ENCODE assay signal across 31 cellular contexts in the genomic region with DNA sequence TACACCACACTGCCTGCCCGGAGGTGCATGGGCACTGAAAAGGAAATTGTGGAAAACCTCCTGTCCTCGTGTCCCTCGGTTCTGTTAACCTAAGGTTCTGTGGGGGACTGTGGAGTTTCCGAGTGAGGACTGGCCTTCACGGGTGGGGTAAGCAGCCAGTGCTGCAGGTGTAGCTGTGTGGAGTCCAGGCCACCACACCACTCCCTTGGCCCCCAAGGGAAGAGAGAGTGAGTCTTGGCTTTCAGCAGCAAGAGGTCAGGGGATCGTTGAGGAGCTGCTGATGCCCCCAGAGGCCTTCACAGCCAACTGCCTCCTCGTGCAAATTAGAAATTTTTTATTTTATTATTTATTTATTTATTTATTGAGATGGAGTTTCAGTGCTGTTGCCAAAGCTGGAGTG. TPM values are rescaled to one million over a fixed set of nuclear protein-coding genes. Genes with fewer than 3 reads are reported as not detected.
"Had no signal": no experiment of that assay in that cellular context is flagged by ENCODE, and none has a peak within 500 bp of the region (broad histone marks: within the 10 kb centered on the region; RNA-seq: fewer than 3 reads in every experiment).

No MANE protein-coding gene starts in this region.

- H3K27ac ChIP-seq: adrenal gland, SJSA1 had no signal

- H3K9ac ChIP-seq: SK-N-SH had no signal

- FAIRE-seq: bronchial epithelial cell, TTC549 had no signal

- H3K36me3 ChIP-seq: adrenal gland, SJSA1 had no signal

- H3K4me2 ChIP-seq: SK-N-SH had no signal

- H3K9me3 Mint-ChIP-seq: activated CD4-positive, alpha-beta memory T cell treated with anti-CD3 and anti-CD28 coated beads for 36 hours; activated naive CD4-positive, alpha-beta T cell treated with anti-CD3 and anti-CD28 coated beads, Interleukin-2, amount 50 U/mL, for 72 hours; activated T-cell treated with anti-CD3 and anti-CD28 coated beads, Interleukin-2, amount 50 U/mL, for 4 hours; activated T-helper 1 cell treated with anti-CD3 and anti-CD28 coated beads, Interleukin-12 subunit alpha, Interleukin-12 subunit beta, Interleukin-2, Interleukin-4 antibody, amounts not matched to agents 30 ng/mL and 10 ng/mL and 1 ng/mL, durations not matched to agents 14 hours and 24 hours and 36 hours; T-helper 1 cell treated with Interleukin-12 subunit alpha and Interleukin-12 subunit beta and Interleukin-4 antibody, amounts not matched to agents 30 μg/mL and 1 μg/mL, for 36 hours; T-helper 2 cell treated with Interferon-gamma antibody and Interleukin-4, amounts not matched to agents 5 μg/mL and 100 μg/mL, for 36 hours had no signal

- H3K9me3 ChIP-seq: adrenal gland, SJSA1, SK-N-SH had no signal

- H3K4me1 Mint-ChIP-seq: brain had no signal

- H3K36me3 Mint-ChIP-seq: activated CD4-positive, alpha-beta memory T cell treated with anti-CD3 and anti-CD28 coated beads for 36 hours; activated naive CD4-positive, alpha-beta T cell treated with anti-CD3 and anti-CD28 coated beads, Interleukin-2, amount 50 U/mL, for 72 hours; brain had no signal

- H3K4me3 Mint-ChIP-seq: activated B cell treated with CpG ODN at 0.5 μM for 24 hours; activated CD4-positive, alpha-beta memory T cell treated with anti-CD3 and anti-CD28 coated beads for 36 hours; activated naive CD4-positive, alpha-beta T cell treated with anti-CD3 and anti-CD28 coated beads for 36 hours; activated T-cell treated with anti-CD3 and anti-CD28 coated beads, Interleukin-2, amount 50 U/mL, for 4 hours; activated T-helper 1 cell treated with anti-CD3 and anti-CD28 coated beads, Interleukin-12 subunit alpha, Interleukin-12 subunit beta, Interleukin-2, Interleukin-4 antibody, amounts not matched to agents 30 ng/mL and 10 ng/mL and 1 ng/mL, durations not matched to agents 14 hours and 24 hours and 36 hours; brain; T-helper 1 cell treated with Interleukin-12 subunit alpha and Interleukin-12 subunit beta and Interleukin-4 antibody, amounts not matched to agents 30 μg/mL and 1 μg/mL, for 36 hours; T-helper 2 cell treated with Interferon-gamma antibody and Interleukin-4, amounts not matched to agents 5 μg/mL and 100 μg/mL, for 36 hours had no signal

- H3K4me3 ChIP-seq: adrenal gland, SJSA1 had no signal

- DNase-seq: activated B cell treated with CpG ODN at 0.5 μM for 24 hours; activated CD4-positive, alpha-beta memory T cell treated with anti-CD3 and anti-CD28 coated beads for 36 hours; activated CD4-positive, alpha-beta T cell treated with anti-CD3 and anti-CD28 coated beads for 4 hours; activated CD4-positive, alpha-beta T cell treated with anti-CD3 and anti-CD28 coated beads, Interleukin-2, amount 50 U/mL, for 1 hour; activated CD4-positive, CD25-positive, alpha-beta regulatory T cell treated with anti-CD3 and anti-CD28 coated beads, Interleukin-2, amount 50 U/mL, for 72 hours; activated CD8-positive, alpha-beta memory T cell treated with anti-CD3 and anti-CD28 coated beads, Interleukin-2, amount 50 U/mL, for 4 hours; activated gamma-delta T cell treated with Interleukin-2 at 50 U/mL for 16 hours; activated naive CD4-positive, alpha-beta T cell treated with anti-CD3 and anti-CD28 coated beads for 36 hours; activated T-cell treated with anti-CD3 and anti-CD28 coated beads for 4 hours; activated T-cell treated with anti-CD3 and anti-CD28 coated beads, Interleukin-2, amount 50 U/mL, for 4 hours; adrenal gland; caudate nucleus; cerebellar nuclear complex; NCI-H1105; NCI-H1417 treated with DMSO at 0.1 percent for 48 hours; NCI-H187 treated with DMSO at 0.1 percent for 48 hours; NCI-H2081 treated with DMSO at 0.1 percent for 48 hours; NCI-H345; NCI-H524 treated with DMSO at 0.1 percent for 48 hours; SHP77 treated with DMSO at 0.1 percent for 48 hours; SK-N-SH had no signal

- H3K27me3 Mint-ChIP-seq: activated B cell treated with CpG ODN at 0.5 μM for 24 hours; activated CD4-positive, alpha-beta memory T cell treated with anti-CD3 and anti-CD28 coated beads for 36 hours; brain had no signal

- H3K27ac Mint-ChIP-seq: activated B cell treated with CpG ODN at 0.5 μM for 24 hours; activated CD4-positive, alpha-beta memory T cell treated with anti-CD3 and anti-CD28 coated beads for 36 hours; activated naive CD4-positive, alpha-beta T cell treated with anti-CD3 and anti-CD28 coated beads for 36 hours; activated naive CD4-positive, alpha-beta T cell treated with anti-CD3 and anti-CD28 coated beads, Interleukin-2, amount 50 U/mL, for 72 hours; activated T-helper 1 cell treated with anti-CD3 and anti-CD28 coated beads, Interleukin-12 subunit alpha, Interleukin-12 subunit beta, Interleukin-2, Interleukin-4 antibody, amounts not matched to agents 30 ng/mL and 10 ng/mL and 1 ng/mL, durations not matched to agents 14 hours and 24 hours and 36 hours; brain; T-helper 1 cell treated with Interleukin-12 subunit alpha and Interleukin-12 subunit beta and Interleukin-4 antibody, amounts not matched to agents 30 μg/mL and 1 μg/mL, for 36 hours; T-helper 2 cell treated with Interferon-gamma antibody and Interleukin-4, amounts not matched to agents 5 μg/mL and 100 μg/mL, for 36 hours had no signal

- H3K27me3 ChIP-seq: adrenal gland, SJSA1 had no signal

- H3K4me1 ChIP-seq: adrenal gland, SJSA1 had no signal

RNA-seq across cellular contexts. Expression of a gene that starts 20.4 kb away (rescaled TPM):
- total RNA-seq: bronchial epithelial cell, NCI-H460, RPMI7951, SJSA1 had no signal
